Comparison of ENCODE assay signal across 9 cellular contexts in genomic region chr20:46058656-46059281, GRCh38.
DNase-seq lines count a peak whose midpoint lies in the region; ATAC-seq and TF ChIP-seq lines count a peak whose summit lies in the region.
"Had no signal": no experiment of that assay in that cellular context is flagged by ENCODE, and none has a peak within 500 bp of the region (broad histone marks: within the 10 kb centered on the region; RNA-seq: fewer than 3 reads in every experiment).

No MANE protein-coding gene starts in this region.

- peak overlapping the region; percentile 30 to 35 for H3K4me3 ChIP-seq in cardiac fibroblast (replicated peaks in 1 of 2; ENCODE audit: low read depth in 2 of 2, low read length in 2 of 2)

- peaks cover 46% of the 10 kb centered on the region for H3K36me3 Mint-ChIP-seq in stimulated activated memory B cell treated with anti-CD40 and anti-IgM and Interleukin-4, amounts not matched to agents 10 μg/mL and 1 μg/mL and 100 μg/mL, for 72 hours

- no peak overlapping the region for H3K27ac Mint-ChIP-seq in stimulated activated memory B cell treated with anti-CD40 and anti-IgM and Interleukin-4, amounts not matched to agents 10 μg/mL and 1 μg/mL and 100 μg/mL, for 72 hours

- peak; percentile 57 for DNase-seq in DMS 273 (lab: John Stamatoyannopoulos, UW; ENCODE audit: unreplicated experiment)
- no peak for DNase-seq in DMS 273 treated with DMSO at 0.1 percent for 48 hours (lab: John Stamatoyannopoulos, UW)
- DNase-seq in cardiac fibroblast (ENCODE audit: low read depth in 2 of 2): no peak
- peak; percentile 68 for DNase-seq in islet precursor cell
- DNase-seq in HK-2 (ENCODE audit: unreplicated experiment): no peak
- DNase-seq in activated CD4-positive, CD25-positive, alpha-beta regulatory T cell treated with anti-CD3 and anti-CD28 coated beads, Interleukin-2, amount 50 U/mL, for 72 hours: no peak
- DNase-seq: Karpas-422 had no signal

- H3K27me3 Mint-ChIP-seq in stimulated activated memory B cell treated with anti-CD40 and anti-IgM and Interleukin-4, amounts not matched to agents 10 μg/mL and 1 μg/mL and 100 μg/mL, for 72 hours: peaks cover 42% of the 10 kb centered on the region

- H3K4me1 Mint-ChIP-seq in stimulated activated memory B cell treated with anti-CD40 and anti-IgM and Interleukin-4, amounts not matched to agents 10 μg/mL and 1 μg/mL and 100 μg/mL, for 72 hours: peaks cover 55% of the 10 kb centered on the region

- no peak for TF ChIP-seq CTCF in cardiac fibroblast (IDR thresholded peaks at IDR 0.05; ENCODE audit: low read depth, low read length)

- no peak for ATAC-seq in stimulated activated memory B cell treated with anti-CD40 and anti-IgM and Interleukin-4, amounts not matched to agents 10 μg/mL and 1 μg/mL and 100 μg/mL, for 72 hours
- ATAC-seq in GM21619 (IDR thresholded peaks at IDR 0.05; ENCODE audit: unreplicated experiment): no peak

- no peaks in the 10 kb centered on the region for H3K9me3 Mint-ChIP-seq in stimulated activated memory B cell treated with anti-CD40 and anti-IgM and Interleukin-4, amounts not matched to agents 10 μg/mL and 1 μg/mL and 100 μg/mL, for 72 hours

- H3K4me3 Mint-ChIP-seq in stimulated activated memory B cell treated with anti-CD40 and anti-IgM and Interleukin-4, amounts not matched to agents 10 μg/mL and 1 μg/mL and 100 μg/mL, for 72 hours: peak overlapping the region; percentile 40

Comparison
In these comparisons a context has a peak if more than half of its experiments do, and no peak if none do; other contexts are left out.
1. DNase-seq: peak in DMS 273 (single experiment) and islet precursor cell (single experiment); none in DMS 273 treated with DMSO at 0.1 percent for 48 hours (single experiment), cardiac fibroblast (0 of 2), HK-2 (single experiment) and activated CD4-positive, CD25-positive, alpha-beta regulatory T cell treated with anti-CD3 and anti-CD28 coated beads, Interleukin-2, amount 50 U/mL, for 72 hours (single experiment).